In genomic region chr15:67080900-67081431, GRCh38 we compare ENCODE assay signal across 8 cellular contexts. TPM values are rescaled to one million over a fixed set of nuclear protein-coding genes. Genes with fewer than 3 reads are reported as not detected.
DNase-seq lines count a peak whose midpoint lies in the region; ATAC-seq and TF ChIP-seq lines count a peak whose summit lies in the region.

No MANE protein-coding gene starts in this region.

- H3K9me3 ChIP-seq in PC-9 (ENCODE audit: insufficient read depth, low read depth), result no peaks in the 10 kb centered on the region

- H3K9me2 ChIP-seq in PC-9 (ENCODE audit: insufficient read depth), result no peaks in the 10 kb centered on the region

- DNase-seq in NCI-H526 (lab: John Stamatoyannopoulos, UW) (peak; percentile 5 to 51), NCI-H526 treated with DMSO at 0.1 percent for 48 hours (lab: John Stamatoyannopoulos, UW) (no peak), PC-9 (no peak), hepatic stellate cell (ENCODE audit: low spot score) (peak; percentile 77), HT-29 (ENCODE audit: low spot score) (no peak)
- peak; percentile 48 for DNase-seq in activated naive CD8-positive, alpha-beta T cell treated with anti-CD3 and anti-CD28 coated beads for 36 hours
- DNase-seq in stimulated activated CD4-positive, alpha-beta T cell treated with anti-CD3 and anti-CD28 coated beads, Interleukin-4, amount 100 ng/mL, for 24 hours, result peak; percentile 81

- peak; percentile 48 for ATAC-seq in HG02870 (IDR thresholded peaks at IDR 0.05; ENCODE audit: unreplicated experiment)

- H3K4me2 ChIP-seq in PC-9, result no peak overlapping the region

- peaks cover 27% of the 10 kb centered on the region for H3K36me3 ChIP-seq in PC-9 (ENCODE audit: low read depth)

- CTCF ChIA-PET in PC-9 (lab: Charles Lee), result interaction anchor here (0.5 kb wide), 2 partner anchors 29 to 197 kb away, joined by 3 to 5 read pairs; no protein-coding TSS in a partner anchor

- H3K79me2 ChIP-seq in PC-9 (ENCODE audit: low read depth), result peaks cover 100% of the 10 kb centered on the region

- H3K27me3 ChIP-seq in PC-9 (ENCODE audit: insufficient read depth, low read depth), result no peaks in the 10 kb centered on the region

- H3K4me3 Mint-ChIP-seq in activated naive CD8-positive, alpha-beta T cell treated with anti-CD3 and anti-CD28 coated beads for 36 hours, result no peak overlapping the region

- H3K27me3 Mint-ChIP-seq in activated naive CD8-positive, alpha-beta T cell treated with anti-CD3 and anti-CD28 coated beads for 36 hours, result no peaks in the 10 kb centered on the region

- peaks cover 86% of the 10 kb centered on the region for H3K4me1 Mint-ChIP-seq in activated naive CD8-positive, alpha-beta T cell treated with anti-CD3 and anti-CD28 coated beads for 36 hours

- H3K4me3 ChIP-seq in PC-9, result no peak overlapping the region

- peaks cover 49% of the 10 kb centered on the region for H3F3A ChIP-seq in PC-9 (ENCODE audit: insufficient read depth, low read depth)

- POLR2A ChIA-PET in PC-9 (lab: Charles Lee; ENCODE audit: unreplicated experiment), result interaction anchor here (0.5 kb wide), 1 partner anchor 17 kb away, joined by 4 read pairs; no protein-coding TSS in a partner anchor

- no peak for TF ChIP-seq CTCF in PC-9 (conservative IDR thresholded peaks at IDR 0.05)

- H2AFZ ChIP-seq in PC-9, result no peak overlapping the region

- H3K36me3 Mint-ChIP-seq in activated naive CD8-positive, alpha-beta T cell treated with anti-CD3 and anti-CD28 coated beads for 36 hours, result peaks cover 47% of the 10 kb centered on the region

- BruUV-seq in PC-9 (replicated peaks; lab: Mats Ljungman, UMichigan), result no TSS peak

- peak overlapping the region; percentile 67 for H3K27ac ChIP-seq in PC-9

- intact Hi-C loops in PC-9 (cut with micrococcal nuclease; ENCODE audit: unreplicated experiment), result no loop called here

- H3K27ac Mint-ChIP-seq in activated naive CD8-positive, alpha-beta T cell treated with anti-CD3 and anti-CD28 coated beads for 36 hours, result peak overlapping the region; percentile 36

- H4K20me1 ChIP-seq in PC-9 (ENCODE audit: insufficient read depth), result 0 out of 2 replicates have a peak, but pooled peaks cover 3% of the 10 kb centered on the region

- H3K9me3 Mint-ChIP-seq in activated naive CD8-positive, alpha-beta T cell treated with anti-CD3 and anti-CD28 coated beads for 36 hours, result peaks cover 2% of the 10 kb centered on the region

- peaks cover 96% of the 10 kb centered on the region for H3K4me1 ChIP-seq in PC-9 (replicated peaks; ENCODE audit: insufficient read depth)

RNA-seq across cellular contexts. Expression of gene SMAD3, which starts 15.6 kb away (rescaled TPM):
- 99.5 and 109 TPM in 2 replicates for total RNA-seq in PC-9 (2021)
- 10 to 100 TPM; 15.7 to 16.4 TPM for total RNA-seq in activated naive CD8-positive, alpha-beta T cell treated with anti-CD3 and anti-CD28 coated beads for 36 hours
- total RNA-seq in HT-29 (2014; rRNA removed; shearing (Covaris generic)), result 63.5 and 82.5 TPM in 2 replicates

Comparison
In these comparisons a context has a peak if more than half of its experiments do, and no peak if none do; other contexts are left out.
1. DNase-seq: peak in NCI-H526 (2 of 2), activated naive CD8-positive, alpha-beta T cell treated with anti-CD3 and anti-CD28 coated beads for 36 hours (single experiment), hepatic stellate cell (single experiment) and stimulated activated CD4-positive, alpha-beta T cell treated with anti-CD3 and anti-CD28 coated beads, Interleukin-4, amount 100 ng/mL, for 24 hours (single experiment); none in NCI-H526 treated with DMSO at 0.1 percent for 48 hours (single experiment), PC-9 (0 of 2) and HT-29 (single experiment).